8 cellular contexts compared by ENCODE assay signal in genomic region chr15:63043391-63044076, GRCh38. TPM values are rescaled to one million over a fixed set of nuclear protein-coding genes. Genes with fewer than 3 reads are reported as not detected.
DNase-seq lines count a peak whose midpoint lies in the region; ATAC-seq and TF ChIP-seq lines count a peak whose summit lies in the region.

No MANE protein-coding gene starts in this region.

- H3K9me3 Mint-ChIP-seq in T-helper 1 cell treated with Interleukin-12 subunit alpha and Interleukin-12 subunit beta and Interleukin-4 antibody, amounts not matched to agents 30 μg/mL and 1 μg/mL, for 36 hours, result no peaks in the 10 kb centered on the region
- no peaks in the 10 kb centered on the region for H3K9me3 Mint-ChIP-seq in activated CD8-positive, alpha-beta memory T cell treated with anti-CD3 and anti-CD28 coated beads, Interleukin-2, amount 10 ng/mL, durations not matched to agents 7 days and 5 days (ENCODE audit: low read depth)
- no peaks in the 10 kb centered on the region for H3K9me3 Mint-ChIP-seq in progenitor cell of endocrine pancreas (ENCODE audit: low read depth)

- no peak for DNase-seq in T-helper 1 cell
- DNase-seq in activated CD8-positive, alpha-beta memory T cell treated with anti-CD3 and anti-CD28 coated beads, Interleukin-2, amount 10 ng/mL, durations not matched to agents 7 days and 5 days, result no peak
- peak; percentile 78 for DNase-seq in Right ventricle myocardium inferior (ENCODE audit: missing footprints)
- peak; percentile 17 for DNase-seq in progenitor cell of endocrine pancreas (ENCODE audit: low spot score, unreplicated experiment)
- DNase-seq in SHP77 treated with DMSO at 0.1 percent for 48 hours (lab: John Stamatoyannopoulos, UW), result no peak
- DNase-seq in NCI-H1092 (lab: John Stamatoyannopoulos, UW), result no peak

- peaks cover 8% of the 10 kb centered on the region for H3K4me1 Mint-ChIP-seq in T-helper 1 cell treated with Interleukin-12 subunit alpha and Interleukin-12 subunit beta and Interleukin-4 antibody, amounts not matched to agents 30 μg/mL and 1 μg/mL, for 36 hours (ENCODE audit: low read depth)
- H3K4me1 Mint-ChIP-seq in activated CD8-positive, alpha-beta memory T cell treated with anti-CD3 and anti-CD28 coated beads, Interleukin-2, amount 10 ng/mL, durations not matched to agents 7 days and 5 days, result peaks cover 15% of the 10 kb centered on the region
- H3K4me1 Mint-ChIP-seq in progenitor cell of endocrine pancreas (ENCODE audit: low read depth), result peaks cover 41% of the 10 kb centered on the region

- CTCF ChIA-PET in activated CD8-positive, alpha-beta memory T cell treated with anti-CD3 and anti-CD28 coated beads, Interleukin-2, amount 10 ng/mL, durations not matched to agents 7 days and 5 days (lab: Charles Lee), result interaction anchor here (0.8 to 7.4 kb wide), 2 partner anchors 12 to 49 kb away, joined by 3 to 119 read pairs; no protein-coding TSS in a partner anchor

- no peak for TF ChIP-seq CTCF in progenitor cell of endocrine pancreas (IDR thresholded peaks at IDR 0.05; ENCODE audit: unreplicated experiment)

- no peaks in the 10 kb centered on the region for H3K36me3 Mint-ChIP-seq in T-helper 1 cell treated with Interleukin-12 subunit alpha and Interleukin-12 subunit beta and Interleukin-4 antibody, amounts not matched to agents 30 μg/mL and 1 μg/mL, for 36 hours (ENCODE audit: low read depth)
- H3K36me3 Mint-ChIP-seq in activated CD8-positive, alpha-beta memory T cell treated with anti-CD3 and anti-CD28 coated beads, Interleukin-2, amount 10 ng/mL, durations not matched to agents 7 days and 5 days, result no peaks in the 10 kb centered on the region
- H3K36me3 Mint-ChIP-seq in progenitor cell of endocrine pancreas (ENCODE audit: insufficient read depth), result no peaks in the 10 kb centered on the region

- peak overlapping the region; percentile 61 for H3K4me3 Mint-ChIP-seq in T-helper 1 cell treated with Interleukin-12 subunit alpha and Interleukin-12 subunit beta and Interleukin-4 antibody, amounts not matched to agents 30 μg/mL and 1 μg/mL, for 36 hours
- peak overlapping the region; percentile 33 for H3K4me3 Mint-ChIP-seq in activated CD8-positive, alpha-beta memory T cell treated with anti-CD3 and anti-CD28 coated beads, Interleukin-2, amount 10 ng/mL, durations not matched to agents 7 days and 5 days
- peak overlapping the region; percentile 83 for H3K4me3 Mint-ChIP-seq in progenitor cell of endocrine pancreas (ENCODE audit: low read depth)

- no peak overlapping the region for H3K27ac Mint-ChIP-seq in T-helper 1 cell treated with Interleukin-12 subunit alpha and Interleukin-12 subunit beta and Interleukin-4 antibody, amounts not matched to agents 30 μg/mL and 1 μg/mL, for 36 hours
- H3K27ac Mint-ChIP-seq in activated CD8-positive, alpha-beta memory T cell treated with anti-CD3 and anti-CD28 coated beads, Interleukin-2, amount 10 ng/mL, durations not matched to agents 7 days and 5 days, result no peak overlapping the region
- H3K27ac Mint-ChIP-seq in progenitor cell of endocrine pancreas, result peak overlapping the region; percentile 87

- H3K27me3 Mint-ChIP-seq in T-helper 1 cell treated with Interleukin-12 subunit alpha and Interleukin-12 subunit beta and Interleukin-4 antibody, amounts not matched to agents 30 μg/mL and 1 μg/mL, for 36 hours (ENCODE audit: low read depth), result peaks cover 85% of the 10 kb centered on the region
- H3K27me3 Mint-ChIP-seq in activated CD8-positive, alpha-beta memory T cell treated with anti-CD3 and anti-CD28 coated beads, Interleukin-2, amount 10 ng/mL, durations not matched to agents 7 days and 5 days, result peaks cover 89% of the 10 kb centered on the region
- H3K27me3 Mint-ChIP-seq in progenitor cell of endocrine pancreas, result peaks cover 15% of the 10 kb centered on the region

- no peak for ATAC-seq in activated CD8-positive, alpha-beta memory T cell treated with anti-CD3 and anti-CD28 coated beads, Interleukin-2, amount 10 ng/mL, durations not matched to agents 7 days and 5 days
- ATAC-seq in Right ventricle myocardium inferior (no peak), HG03159 (IDR thresholded peaks at IDR 0.05; ENCODE audit: unreplicated experiment) (no peak)

- intact Hi-C loops in Right ventricle myocardium inferior (cut with DNase I), result loop anchor here (2.0 to 5.0 kb wide), 4 partner anchors 86 to 195 kb away; no protein-coding TSS in a partner anchor

RNA-seq across cellular contexts. Expression of gene TPM1, which starts 1.0 kb away (rescaled TPM):
- 1 to 10 TPM; 4.1 to 5.5 TPM for total RNA-seq in activated CD8-positive, alpha-beta memory T cell treated with anti-CD3 and anti-CD28 coated beads, Interleukin-2, amount 10 ng/mL, durations not matched to agents 7 days and 5 days
- total RNA-seq in Right ventricle myocardium inferior (13,805 TPM), progenitor cell of endocrine pancreas (284 and 300 TPM in 2 replicates)

Comparison
In these comparisons a context has a peak if more than half of its experiments do, and no peak if none do; other contexts are left out.
1. H3K4me3 Mint-ChIP-seq: peak in every context shown above with its lines; median percentile 83 in progenitor cell of endocrine pancreas; 61 in T-helper 1 cell treated with Interleukin-12 subunit alpha and Interleukin-12 subunit beta and Interleukin-4 antibody, amounts not matched to agents 30 μg/mL and 1 μg/mL, for 36 hours; 33 in activated CD8-positive, alpha-beta memory T cell treated with anti-CD3 and anti-CD28 coated beads, Interleukin-2, amount 10 ng/mL, durations not matched to agents 7 days and 5 days.
2. DNase-seq: peak in Right ventricle myocardium inferior (single experiment) and progenitor cell of endocrine pancreas (single experiment); none in T-helper 1 cell (0 of 5), activated CD8-positive, alpha-beta memory T cell treated with anti-CD3 and anti-CD28 coated beads, Interleukin-2, amount 10 ng/mL, durations not matched to agents 7 days and 5 days (single experiment), SHP77 treated with DMSO at 0.1 percent for 48 hours (single experiment) and NCI-H1092 (single experiment).
3. RNA of gene TPM1, which starts 1.0 kb away (total RNA-seq): 13,805 TPM in Right ventricle myocardium inferior (single experiment); 284 to 300 TPM in progenitor cell of endocrine pancreas and 4.1 to 5.5 TPM in activated CD8-positive, alpha-beta memory T cell treated with anti-CD3 and anti-CD28 coated beads, Interleukin-2, amount 10 ng/mL, durations not matched to agents 7 days and 5 days; every median in the first group is over 10 times any median in the second.